ENCODE assay signal across 1 cellular context in the genomic region with DNA sequence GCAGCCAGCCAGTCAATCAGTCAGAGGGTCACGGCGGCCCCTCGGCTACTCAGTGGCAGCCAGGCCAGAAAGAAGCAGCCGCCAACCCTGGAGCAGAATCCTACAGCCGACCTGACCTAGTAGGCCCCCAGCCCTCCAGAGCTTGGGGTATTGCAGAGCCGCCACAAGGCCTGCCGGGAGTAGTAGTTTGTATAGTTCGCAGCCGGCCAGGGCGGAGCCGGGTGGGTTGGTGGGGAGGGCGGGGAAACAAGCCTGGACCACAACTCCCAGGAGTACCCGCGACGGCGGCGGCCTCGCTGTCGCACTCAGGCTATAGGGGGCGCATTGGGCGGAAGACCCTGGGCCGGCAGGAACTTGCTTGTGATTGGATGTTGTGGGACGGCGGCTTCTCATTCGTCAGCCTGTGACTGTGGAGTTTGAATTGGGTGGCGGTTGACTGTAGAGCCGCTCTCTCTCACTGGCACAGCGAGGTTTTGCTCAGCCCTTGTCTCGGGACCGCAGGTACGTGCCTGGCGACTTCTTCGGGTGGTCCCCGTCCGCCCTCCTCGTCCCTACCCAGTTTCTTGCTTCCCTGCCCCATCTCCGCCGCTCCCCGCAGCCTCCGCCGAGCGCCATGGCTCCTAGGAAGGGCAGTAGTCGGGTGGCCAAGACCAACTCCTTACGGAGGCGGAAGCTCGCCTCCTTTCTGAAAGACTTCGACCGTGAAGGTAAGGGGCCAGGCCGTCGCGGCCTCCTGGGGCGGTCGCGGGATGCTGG.
TF ChIP-seq lines count a peak whose summit lies in the region.

TSS of gene CDCA8 (plus strand) at position 439 of the 756 bp plus-strand sequence. CDS start at position 614, 175 bp downstream.

TF ChIP-seq in GM23338, 12 proteins besides CTCF, POLR2A, EP300 and RAD21:
- no peak for TF ChIP-seq EZH2 (IDR thresholded peaks at IDR 0.05; ENCODE audit: low read depth, unreplicated experiment)
- TF ChIP-seq ETS1 (IDR thresholded peaks at IDR 0.05), result peak; percentile 94
- TF ChIP-seq CREB1 (CRISPR knock-in tag; IDR thresholded peaks at IDR 0.05; ENCODE audit: low read depth), result peak; percentile 83
- no peak for TF ChIP-seq EZH2phosphoT487 (IDR thresholded peaks at IDR 0.05; ENCODE audit: unreplicated experiment)
- TF ChIP-seq JUNB (IDR thresholded peaks at IDR 0.05; ENCODE audit: unreplicated experiment), result no peak
- TF ChIP-seq POLR2AphosphoS5 (IDR thresholded peaks at IDR 0.05; ENCODE audit: low read depth), result peak; percentile 95
